8 cellular contexts compared by ENCODE assay signal in genomic region chr13:39655569-39656324, GRCh38. TPM values are rescaled to one million over a fixed set of nuclear protein-coding genes. Genes with fewer than 3 reads are reported as not detected.
DNase-seq lines count a peak whose midpoint lies in the region; ATAC-seq and TF ChIP-seq lines count a peak whose summit lies in the region.

COG6 (plus strand) TSS chr13:39655662; CDS start chr13:39655727, 65 bp downstream.

- peak within 1 kb of the TSS; percentile 93 to 97 (median 95) for H3K4me3 Mint-ChIP-seq in CD4-positive, CD25-positive, alpha-beta regulatory T cell

- DNase-seq in CD4-positive, CD25-positive, alpha-beta regulatory T cell: peak; percentile 91 to 93 (median 92)
- DNase-seq in NCI-H69 (lab: John Stamatoyannopoulos, UW) (peak; percentile 87), dermis blood vessel endothelial cell (peak; percentile 93)
- DNase-seq in activated CD4-positive, alpha-beta T cell treated with anti-CD3 and anti-CD28 coated beads, Interleukin-2, amount 50 U/mL, for 24 hours (ENCODE audit: low read depth in 1 of 2, low spot score in 1 of 2): peak; percentile 93 to 99
- DNase-seq in stimulated activated CD4-positive, alpha-beta T cell treated with anti-CD3 and anti-CD28 coated beads, Interleukin-4, amount 100 ng/mL, for 1 hour: peak; percentile 95

- no peaks in the 10 kb centered on the region for H3K27me3 ChIP-seq in CD4-positive, CD25-positive, alpha-beta regulatory T cell (ENCODE audit: control insufficient read depth, insufficient read depth, low read length)
- H3K27me3 ChIP-seq in liver (ENCODE audit: control insufficient read depth in 4 of 4, insufficient read depth in 4 of 4, low read length in 3 of 4): no peaks in the 10 kb centered on the region

- peak within 1 kb of the TSS; percentile 86 to 96 (median 92) for H3K27ac Mint-ChIP-seq in CD4-positive, CD25-positive, alpha-beta regulatory T cell

- H3K9me3 Mint-ChIP-seq in CD4-positive, CD25-positive, alpha-beta regulatory T cell: peaks cover 0 to 4% (median 0%) of the 10 kb centered on the region in 7 donors

- peak within 1 kb of the TSS; percentile 65 for H3K27ac ChIP-seq in CD4-positive, CD25-positive, alpha-beta regulatory T cell (ENCODE audit: insufficient read depth, low read length, poor library complexity, severe bottlenecking)
- H3K27ac ChIP-seq in liver (ENCODE audit: low read depth in 1 of 2, low read length in 2 of 2): peak within 1 kb of the TSS in 1 of 2 donors; percentile 5

- peak within 1 kb of the TSS; percentile 85 for H3K4me3 ChIP-seq in CD4-positive, CD25-positive, alpha-beta regulatory T cell (ENCODE audit: low read depth, low read length)
- peak within 1 kb of the TSS; percentile 36 to 90 (median 83) for H3K4me3 ChIP-seq in liver (ENCODE audit: low read depth in 1 of 3, low read length in 3 of 3)

- peak; percentile 85 to 90 for ATAC-seq in CD4-positive, CD25-positive, alpha-beta regulatory T cell (ENCODE audit: low read depth in 2 of 2)
- peak; percentile 93 for ATAC-seq in GM19328 (IDR thresholded peaks at IDR 0.05; ENCODE audit: unreplicated experiment)
- peak; percentile 86 for ATAC-seq in HG03469 (IDR thresholded peaks at IDR 0.05; ENCODE audit: unreplicated experiment)

- H3K4me1 ChIP-seq in CD4-positive, CD25-positive, alpha-beta regulatory T cell (ENCODE audit: control insufficient read depth, insufficient read depth, low read length, poor library complexity, severe bottlenecking): peaks cover 7% of the 10 kb centered on the region
- peaks cover 0 to 10% (median 4%) of the 10 kb centered on the region in 4 donors for H3K4me1 ChIP-seq in liver (ENCODE audit: control insufficient read depth in 4 of 4, insufficient read depth in 4 of 4, low read length in 3 of 4)

- TF ChIP-seq CTCF in liver (IDR thresholded peaks at IDR 0.05; ENCODE audit: low read depth, low read length, missing input control): no peak

- H3K9ac ChIP-seq in liver (ENCODE audit: low read depth in 1 of 2, low read length in 2 of 2): peak within 1 kb of the TSS; percentile 4 to 62

- peaks cover 8% of the 10 kb centered on the region for H3K36me3 ChIP-seq in CD4-positive, CD25-positive, alpha-beta regulatory T cell (ENCODE audit: control insufficient read depth, insufficient read depth, low read length)
- H3K36me3 ChIP-seq in liver (ENCODE audit: control insufficient read depth in 4 of 4, insufficient read depth in 3 of 4, low read depth in 1 of 4, low read length in 3 of 4): peaks cover 0 to 2% (median 0%) of the 10 kb centered on the region in 4 donors

- H3K9me3 ChIP-seq in CD4-positive, CD25-positive, alpha-beta regulatory T cell (ENCODE audit: control insufficient read depth in 2 of 2, low read length in 2 of 2): no peaks in the 10 kb centered on the region
- H3K9me3 ChIP-seq in liver (ENCODE audit: control insufficient read depth in 4 of 4, low read length in 3 of 4): no peaks in the 10 kb centered on the region

- TF ChIP-seq RAD21 in liver (IDR thresholded peaks at IDR 0.05): no peak

- H3K36me3 Mint-ChIP-seq in CD4-positive, CD25-positive, alpha-beta regulatory T cell: peaks cover 11% of the 10 kb centered on the region

- peaks cover 12% of the 10 kb centered on the region for H3K27me3 Mint-ChIP-seq in CD4-positive, CD25-positive, alpha-beta regulatory T cell

- H3K4me1 Mint-ChIP-seq in CD4-positive, CD25-positive, alpha-beta regulatory T cell: peaks cover 18 to 49% (median 34%) of the 10 kb centered on the region in 4 donors

- under 1% methylated on average over 59 of the region's 59 CpGs for WGBS in liver

TF ChIP-seq in liver, 16 proteins besides CTCF, POLR2A, EP300 and RAD21:
- peak; percentile 80 for TF ChIP-seq YY1 (IDR thresholded peaks at IDR 0.05)
- no peak for TF ChIP-seq TAF1 (conservative IDR thresholded peaks at IDR 0.05)
- no peak for TF ChIP-seq ZBTB33 (IDR thresholded peaks at IDR 0.05)
- peak in 1 of 2 donors; percentile 73 for TF ChIP-seq GABPA (IDR thresholded peaks at IDR 0.05 in 1 of 2, conservative IDR thresholded peaks at IDR 0.05 in 1 of 2)
- TF ChIP-seq SP1 (IDR thresholded peaks at IDR 0.05): no peak
- TF ChIP-seq FOXA1 (IDR thresholded peaks at IDR 0.05): no peak
- TF ChIP-seq HNF4G (IDR thresholded peaks at IDR 0.05): no peak
- no peak for TF ChIP-seq MAX (IDR thresholded peaks at IDR 0.05)
- TF ChIP-seq EGR1 (IDR thresholded peaks at IDR 0.05; ENCODE audit: low read depth in 2 of 2): no peak
- TF ChIP-seq FOXA2 (IDR thresholded peaks at IDR 0.05): no peak
TF ChIP-seq in liver: peak in this region for 2.

RNA-seq across cellular contexts. Expression of gene COG6, which starts in this region (rescaled TPM):
- total RNA-seq in CD4-positive, CD25-positive, alpha-beta regulatory T cell: 28.3 TPM
- polyA plus RNA-seq in CD4-positive, CD25-positive, alpha-beta regulatory T cell: 10 to 100 TPM; 14.3 to 24.6 (median 19.5) TPM
- total RNA-seq in dermis blood vessel endothelial cell: 22.3 and 25.0 TPM in 2 replicates
- total RNA-seq in liver: 10 to 100 TPM; 10.4 to 10.7 TPM
- polyA plus RNA-seq in liver: 1 to 10 TPM; 4.5 to 5.5 TPM
